Comparison of ENCODE assay signal across 9 cellular contexts in the genomic region with DNA sequence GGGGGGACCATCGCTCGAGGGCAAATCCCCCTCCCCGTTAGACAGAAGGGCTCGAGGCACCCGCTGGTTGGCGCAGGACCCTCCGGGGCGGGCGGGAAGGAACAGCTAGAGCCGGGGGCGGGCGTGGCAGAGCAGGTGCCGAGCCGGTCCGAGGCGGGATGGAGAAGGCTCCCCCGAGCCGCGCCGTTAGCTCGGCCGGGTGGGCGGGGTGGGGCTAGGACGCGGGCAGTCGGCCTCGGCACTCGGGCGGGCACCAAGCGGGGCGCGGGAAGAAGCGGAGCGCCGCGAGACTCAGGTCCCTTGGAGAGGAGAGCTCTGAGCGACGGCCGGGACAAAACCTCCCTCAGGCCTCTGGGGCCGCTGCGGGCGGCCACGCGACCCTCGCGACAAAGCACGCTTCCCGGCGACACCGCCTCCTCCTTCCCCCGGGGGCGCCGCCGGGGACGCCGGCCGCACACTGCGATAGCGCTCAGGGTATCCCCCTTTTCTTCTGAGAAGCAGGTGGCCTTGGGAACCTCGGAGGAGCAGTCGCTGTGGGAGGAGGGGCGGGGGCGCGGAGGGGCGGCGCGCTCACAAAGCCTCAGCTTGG. TPM values are rescaled to one million over a fixed set of nuclear protein-coding genes. Genes with fewer than 3 reads are reported as not detected.
DNase-seq lines count a peak whose midpoint lies in the region; ATAC-seq, FAIRE-seq and TF ChIP-seq lines count a peak whose summit lies in the region.
"Had no signal": no experiment of that assay in that cellular context is flagged by ENCODE, and none has a peak within 500 bp of the region (broad histone marks: within the 10 kb centered on the region; RNA-seq: fewer than 3 reads in every experiment).

No MANE protein-coding gene starts in this region.

- POLR2A ChIA-PET in WTC11 (lab: Charles Lee) = interaction anchor here (1.2 kb wide), 1 partner anchor 110 kb away, joined by 6 read pairs; no protein-coding TSS in a partner anchor

- no peak for TF ChIP-seq CTCF in WTC11 (IDR thresholded peaks at IDR 0.05)

- no peak for FAIRE-seq in GM12891 (lab: Jason Lieb, UNC)
- FAIRE-seq: islet of Langerhans had no signal

- DNase-seq in GM12891 (ENCODE audit: insufficient read length, low spot score) = peak; percentile 39
- DNase-seq in WTC11 (ENCODE audit: low spot score) = peak; percentile 66
- DNase-seq in stimulated activated naive CD8-positive, alpha-beta T cell treated with anti-CD3 and anti-CD28 coated beads, Interleukin-15, Interleukin-2, amounts not matched to agents 100 U/mL and 50 U/mL, for 24 hours = peak; percentile 6
- no peak for DNase-seq in SHP77 (lab: John Stamatoyannopoulos, UW)
- DNase-seq in OCI-M2 (lab: John Stamatoyannopoulos, UW; ENCODE audit: unreplicated experiment) = no peak
- DNase-seq in NCI-H1048 (lab: John Stamatoyannopoulos, UW) = no peak

- CTCF ChIA-PET in WTC11 (lab: Charles Lee) = interaction anchor here (0.5 to 3.6 kb wide), 7 partner anchors 13 to 269 kb away, joined by 3 to 26 read pairs (median 5); no protein-coding TSS in a partner anchor

- ATAC-seq in HG02884 (IDR thresholded peaks at IDR 0.05; ENCODE audit: unreplicated experiment) (peak; percentile 28), WTC11 (peak; percentile 36)
- ATAC-seq in stimulated activated naive CD8-positive, alpha-beta T cell treated with anti-CD3 and anti-CD28 coated beads, Interleukin-15, Interleukin-2, amounts not matched to agents 100 U/mL and 50 U/mL, for 24 hours = peak; percentile 30

- no peak overlapping the region for H3K27ac Mint-ChIP-seq in WTC11

- no peak overlapping the region for H3K27ac ChIP-seq in iPS-18a (ENCODE audit: low read length)

- TF ChIP-seq POLR2A in GM12891 (IDR thresholded peaks at IDR 0.05; ENCODE audit: low read depth, low read length) = no peak

- H3K9me3 Mint-ChIP-seq in WTC11 = no peaks in the 10 kb centered on the region

- H3K4me3 Mint-ChIP-seq in WTC11 = peak overlapping the region; percentile 41

- H3K4me1 ChIP-seq in iPS-18a (ENCODE audit: control insufficient read depth, low read depth, low read length) = peaks cover 3% of the 10 kb centered on the region

- no peaks in the 10 kb centered on the region for H3K36me3 Mint-ChIP-seq in WTC11

- H3K4me3 ChIP-seq in iPS-18a (ENCODE audit: low read length) = peak overlapping the region; percentile 68

- peaks cover 27% of the 10 kb centered on the region for H3K27me3 Mint-ChIP-seq in WTC11 (ENCODE audit: low read depth)

- H3K9ac ChIP-seq in iPS-18a (ENCODE audit: low read length) = peak overlapping the region; percentile 52

- H3K9me3 ChIP-seq in iPS-18a (ENCODE audit: control insufficient read depth, low read depth, low read length) = no peaks in the 10 kb centered on the region

- peaks cover 9% of the 10 kb centered on the region for H3K4me1 Mint-ChIP-seq in WTC11

- peaks cover 48% of the 10 kb centered on the region for H3K27me3 ChIP-seq in iPS-18a (ENCODE audit: control insufficient read depth, insufficient read depth, low read length)

- no peaks in the 10 kb centered on the region for H3K36me3 ChIP-seq in iPS-18a (ENCODE audit: control insufficient read depth, low read depth, low read length)

TF ChIP-seq in GM12891, 5 proteins besides CTCF, POLR2A, EP300 and RAD21:
- TF ChIP-seq TAF1 (IDR thresholded peaks at IDR 0.05; ENCODE audit: low read depth, low read length) (no peak), POU2F2 (IDR thresholded peaks at IDR 0.05; ENCODE audit: low read depth, low read length) (no peak), SPI1 (IDR thresholded peaks at IDR 0.05; ENCODE audit: low read depth, low read length) (no peak), PAX5 (IDR thresholded peaks at IDR 0.05; ENCODE audit: insufficient read depth, low read length, severe bottlenecking) (no peak), POLR2AphosphoS5 (IDR thresholded peaks at IDR 0.05; ENCODE audit: low read depth, low read length) (no peak)
TF ChIP-seq in GM12891: peak in this region for 0.

TF ChIP-seq in WTC11, 78 proteins besides CTCF, POLR2A, EP300 and RAD21 (continues in another document):
- TF ChIP-seq RELA (CRISPR knock-in tag; IDR thresholded peaks at IDR 0.05; ENCODE audit: borderline replicate concordance) (no peak), ZBTB43 (CRISPR knock-in tag; IDR thresholded peaks at IDR 0.05) (no peak), E2F5 (CRISPR knock-in tag; IDR thresholded peaks at IDR 0.05) (no peak), FOXP1 (CRISPR knock-in tag; IDR thresholded peaks at IDR 0.05; ENCODE audit: borderline replicate concordance) (no peak), GABPB1 (CRISPR knock-in tag; IDR thresholded peaks at IDR 0.05) (no peak), ZNF263 (CRISPR knock-in tag; IDR thresholded peaks at IDR 0.05; ENCODE audit: low read depth) (no peak), E2F4 (CRISPR knock-in tag; IDR thresholded peaks at IDR 0.05; ENCODE audit: borderline replicate concordance, low read depth) (peak; percentile 43; the same call in 1 of the 2 replicates), SOX15 (CRISPR knock-in tag; IDR thresholded peaks at IDR 0.05) (no peak), HMGA2 (CRISPR knock-in tag; IDR thresholded peaks at IDR 0.05) (no peak), MXD4 (CRISPR knock-in tag; IDR thresholded peaks at IDR 0.05; ENCODE audit: borderline replicate concordance) (no peak), HMGXB4 (CRISPR knock-in tag; IDR thresholded peaks at IDR 0.05) (no peak), NFE2L1 (CRISPR knock-in tag; IDR thresholded peaks at IDR 0.05) (no peak), MLX (CRISPR knock-in tag; IDR thresholded peaks at IDR 0.05) (no peak)
- TF ChIP-seq, protein P1, sequence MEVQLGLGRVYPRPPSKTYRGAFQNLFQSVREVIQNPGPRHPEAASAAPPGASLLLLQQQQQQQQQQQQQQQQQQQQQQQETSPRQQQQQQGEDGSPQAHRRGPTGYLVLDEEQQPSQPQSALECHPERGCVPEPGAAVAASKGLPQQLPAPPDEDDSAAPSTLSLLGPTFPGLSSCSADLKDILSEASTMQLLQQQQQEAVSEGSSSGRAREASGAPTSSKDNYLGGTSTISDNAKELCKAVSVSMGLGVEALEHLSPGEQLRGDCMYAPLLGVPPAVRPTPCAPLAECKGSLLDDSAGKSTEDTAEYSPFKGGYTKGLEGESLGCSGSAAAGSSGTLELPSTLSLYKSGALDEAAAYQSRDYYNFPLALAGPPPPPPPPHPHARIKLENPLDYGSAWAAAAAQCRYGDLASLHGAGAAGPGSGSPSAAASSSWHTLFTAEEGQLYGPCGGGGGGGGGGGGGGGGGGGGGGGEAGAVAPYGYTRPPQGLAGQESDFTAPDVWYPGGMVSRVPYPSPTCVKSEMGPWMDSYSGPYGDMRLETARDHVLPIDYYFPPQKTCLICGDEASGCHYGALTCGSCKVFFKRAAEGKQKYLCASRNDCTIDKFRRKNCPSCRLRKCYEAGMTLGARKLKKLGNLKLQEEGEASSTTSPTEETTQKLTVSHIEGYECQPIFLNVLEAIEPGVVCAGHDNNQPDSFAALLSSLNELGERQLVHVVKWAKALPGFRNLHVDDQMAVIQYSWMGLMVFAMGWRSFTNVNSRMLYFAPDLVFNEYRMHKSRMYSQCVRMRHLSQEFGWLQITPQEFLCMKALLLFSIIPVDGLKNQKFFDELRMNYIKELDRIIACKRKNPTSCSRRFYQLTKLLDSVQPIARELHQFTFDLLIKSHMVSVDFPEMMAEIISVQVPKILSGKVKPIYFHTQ (CRISPR knock-in tag; IDR thresholded peaks at IDR 0.05) = no peak

RNA-seq across cellular contexts. Expression of gene FHOD3, which starts 0.7 kb away (rescaled TPM):
- 6.6 TPM for polyA plus RNA-seq in GM12891 (2012; ENCODE audit: low read depth, missing spikeins)
- total RNA-seq in WTC11 (2021) = 3.8 to 4.8 TPM (median 4.6 TPM) in 3 replicates

Comparison
In these comparisons a context has a peak if more than half of its experiments do, and no peak if none do; other contexts are left out.
1. DNase-seq: peak in GM12891 (single experiment), WTC11 (single experiment) and stimulated activated naive CD8-positive, alpha-beta T cell treated with anti-CD3 and anti-CD28 coated beads, Interleukin-15, Interleukin-2, amounts not matched to agents 100 U/mL and 50 U/mL, for 24 hours (single experiment); none in SHP77 (0 of 2), OCI-M2 (single experiment) and NCI-H1048 (single experiment).
2. Peak in every context shown above with its lines, with median percentiles within 50 percentile points of each other: ATAC-seq.